8 cellular contexts compared by ENCODE assay signal in the genomic region with DNA sequence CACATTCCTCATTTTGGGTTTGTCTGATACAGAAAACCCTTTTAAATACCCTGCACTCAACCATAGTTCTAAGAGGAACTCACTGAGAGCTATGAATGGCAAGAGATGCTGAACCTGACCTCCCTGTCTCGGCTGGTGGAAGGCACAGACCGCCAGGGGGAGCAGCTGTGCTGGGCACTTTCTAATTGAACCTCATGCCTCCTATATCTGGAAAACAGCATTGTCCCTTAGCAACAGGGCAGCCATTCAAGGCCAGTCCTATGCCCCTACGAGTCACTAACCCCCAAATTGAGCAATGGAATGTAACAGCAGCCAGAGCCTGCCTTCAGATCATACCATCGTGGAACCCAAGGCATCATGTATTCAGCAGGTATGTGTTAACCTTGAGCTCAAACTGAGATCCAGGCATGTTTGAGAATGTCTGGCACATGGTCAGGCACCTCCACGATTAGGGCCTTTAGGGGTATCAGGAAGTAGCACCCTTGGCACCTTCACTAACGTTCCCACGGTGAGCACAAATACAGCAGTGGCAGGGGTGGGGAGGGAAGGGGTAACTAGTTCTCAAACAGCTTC. TPM values are rescaled to one million over a fixed set of nuclear protein-coding genes. Genes with fewer than 3 reads are reported as not detected.
DNase-seq lines count a peak whose midpoint lies in the region; ATAC-seq, FAIRE-seq and TF ChIP-seq lines count a peak whose summit lies in the region.

No MANE protein-coding gene starts in this region.

- no peak overlapping the region for H2AFZ ChIP-seq in H1 (ENCODE audit: low read length)

- no peaks in the 10 kb centered on the region for H3K9me3 ChIP-seq in H1 (ENCODE audit: insufficient read depth in 2 of 2, low read depth in 1 of 2, low read length in 1 of 2)

- H2BK120ac ChIP-seq in H1 (replicated peaks; ENCODE audit: low read depth, low read length), result no peak overlapping the region

- DNase-seq in NCI-H2171 treated with DMSO at 0.1 percent for 48 hours (lab: John Stamatoyannopoulos, UW) (peak; percentile 29), NCI-H2171 (lab: John Stamatoyannopoulos, UW) (no peak), NCI-H748 (lab: John Stamatoyannopoulos, UW; ENCODE audit: unreplicated experiment) (peak; percentile 73), H1 (ENCODE audit: low read depth in 1 of 2, low spot score in 2 of 2) (peak; percentile 19 to 70), myocyte (ENCODE audit: low read depth) (peak; percentile 66), stromal cell of bone marrow (ENCODE audit: low read depth) (peak; percentile 37)
- DNase-seq in activated CD4-positive, alpha-beta memory T cell treated with anti-CD3 and anti-CD28 coated beads for 36 hours, result peak; percentile 67

- H3K18ac ChIP-seq in H1 (ENCODE audit: extremely low read depth, low read length), result no peak overlapping the region

- H3K27ac ChIP-seq in H1 (ENCODE audit: low read depth, low read length), result no peak overlapping the region

- H4K8ac ChIP-seq in H1 (ENCODE audit: extremely low read depth, insufficient read depth, low read length), result no peak overlapping the region

- H3K4ac ChIP-seq in H1 (replicated peaks; ENCODE audit: insufficient read length, low read depth, low read length), result no peak overlapping the region

- H3K36me3 Mint-ChIP-seq in activated CD4-positive, alpha-beta memory T cell treated with anti-CD3 and anti-CD28 coated beads for 36 hours, result peaks cover 2% of the 10 kb centered on the region

- TF ChIP-seq RAD21 in H1 (IDR thresholded peaks at IDR 0.05 in 1 of 2, conservative IDR thresholded peaks at IDR 0.05 in 1 of 2; ENCODE audit: low read depth in 2 of 2, low read length in 2 of 2), result peak; percentile 52 to 55

- no peak overlapping the region for H2BK5ac ChIP-seq in H1 (ENCODE audit: low read depth, low read length)

- 0 out of 2 replicates have a peak overlapping the region, but pooled peaks have one; percentile 77 for H2AK5ac ChIP-seq in H1 (ENCODE audit: low read depth, low read length)

- ATAC-seq in HG03280 (IDR thresholded peaks at IDR 0.05; ENCODE audit: unreplicated experiment), result peak; percentile 61

- no peaks in the 10 kb centered on the region for H3K9me3 Mint-ChIP-seq in activated CD4-positive, alpha-beta memory T cell treated with anti-CD3 and anti-CD28 coated beads for 36 hours

- H3K27me3 ChIP-seq in H1 (replicated peaks in 1 of 4; ENCODE audit: control insufficient read depth in 3 of 4, extremely low read depth in 1 of 4, insufficient read depth in 3 of 4, low read length in 3 of 4), result no peaks in the 10 kb centered on the region

- H3K14ac ChIP-seq in H1 (ENCODE audit: insufficient read length), result no peak overlapping the region

- H3K4me2 ChIP-seq in H1 (ENCODE audit: insufficient read depth in 1 of 2, low read depth in 2 of 2, low read length in 2 of 2), result no peak overlapping the region

- TF ChIP-seq CTCF in H1 (IDR thresholded peaks at IDR 0.05; ENCODE audit: control extremely low read depth in 1 of 3, insufficient read depth in 1 of 3, low read depth in 1 of 3, low read length in 3 of 3), result peak; percentile 69 to 76 (median 76)

- H2BK12ac ChIP-seq in H1 (ENCODE audit: low read depth, low read length), result no peak overlapping the region

- peaks cover 3% of the 10 kb centered on the region; the same call in 1 of the 2 replicates for H3K23me2 ChIP-seq in H1 (ENCODE audit: low read depth, low read length)

- no peak overlapping the region for H4K91ac ChIP-seq in H1 (replicated peaks; ENCODE audit: insufficient read length, low read length)

- no peak overlapping the region; a peak in 1 of 7 replicates for H3K9ac ChIP-seq in H1 (replicated peaks in 1 of 4; ENCODE audit: extremely low read depth in 1 of 4, low read depth in 3 of 4, low read length in 3 of 4)

- CTCF ChIA-PET in activated CD4-positive, alpha-beta memory T cell treated with anti-CD3 and anti-CD28 coated beads for 36 hours (lab: Charles Lee), result interaction anchor here (1.1 to 3.1 kb wide), 10 partner anchors 9 to 1910 kb away, joined by 3 to 41 read pairs (median 4); partner anchors contain the start of gene CLCN5
- CTCF ChIA-PET in H1 (lab: Charles Lee; ENCODE audit: partially characterized antibody), result interaction anchor here (0.8 to 2.6 kb wide), 17 partner anchors 10 to 321 kb away, joined by 3 to 18 read pairs (median 4); no protein-coding TSS in a partner anchor

- H2BK15ac ChIP-seq in H1 (ENCODE audit: low read length), result no peak overlapping the region

- POLR2A ChIA-PET in activated CD4-positive, alpha-beta memory T cell treated with anti-CD3 and anti-CD28 coated beads for 36 hours (lab: Charles Lee), result no interaction called here
- POLR2A ChIA-PET in H1 (lab: Charles Lee; ENCODE audit: partially characterized antibody), result no interaction called here

- H3K36me3 ChIP-seq in H1 (ENCODE audit: control insufficient read depth in 2 of 4, insufficient read depth in 4 of 4, low read length in 3 of 4), result no peaks in the 10 kb centered on the region

- H3K4me3 ChIP-seq in H1 (ENCODE audit: extremely low read depth in 1 of 4, insufficient read depth in 2 of 4, low read depth in 3 of 4, low read length in 4 of 4), result no peak overlapping the region

- H3K27ac Mint-ChIP-seq in activated CD4-positive, alpha-beta memory T cell treated with anti-CD3 and anti-CD28 coated beads for 36 hours, result no peak overlapping the region

- peaks cover 23% of the 10 kb centered on the region for H3K4me1 Mint-ChIP-seq in activated CD4-positive, alpha-beta memory T cell treated with anti-CD3 and anti-CD28 coated beads for 36 hours (ENCODE audit: low read depth)

- no peak overlapping the region for H3K56ac ChIP-seq in H1 (replicated peaks; ENCODE audit: insufficient read length, low read depth, low read length)

- H3K23ac ChIP-seq in H1 (ENCODE audit: insufficient read length), result no peak overlapping the region

- peaks cover 0 to 5% (median 3%) of the 10 kb centered on the region in 4 experiments; a peak in 3 of 7 replicates for H3K4me1 ChIP-seq in H1 (replicated peaks in 1 of 4; ENCODE audit: control insufficient read depth in 3 of 4, insufficient read depth in 4 of 4, low read length in 3 of 4)

- FAIRE-seq in H1 (lab: Jason Lieb, UNC), result peak; percentile 62

- no peak overlapping the region for H4K5ac ChIP-seq in H1 (ENCODE audit: insufficient read length, low read depth, low read length)

- H3K27me3 Mint-ChIP-seq in activated CD4-positive, alpha-beta memory T cell treated with anti-CD3 and anti-CD28 coated beads for 36 hours, result no peaks in the 10 kb centered on the region

- TF ChIP-seq EP300 in H1 (IDR thresholded peaks at IDR 0.05; ENCODE audit: borderline replicate concordance in 1 of 2, low read depth in 2 of 2, low read length in 2 of 2), result no peak

- H3K4me3 Mint-ChIP-seq in activated CD4-positive, alpha-beta memory T cell treated with anti-CD3 and anti-CD28 coated beads for 36 hours, result no peak overlapping the region

- H3K79me1 ChIP-seq in H1 (ENCODE audit: low read depth, low read length), result no peaks in the 10 kb centered on the region

- intact Hi-C loops in activated CD4-positive, alpha-beta memory T cell treated with anti-CD3 and anti-CD28 coated beads for 36 hours (cut with micrococcal nuclease), result no loop called here

- no peaks in the 10 kb centered on the region for H4K20me1 ChIP-seq in H1 (replicated peaks in 1 of 2; ENCODE audit: control insufficient read depth in 1 of 2, insufficient read depth in 2 of 2, low read length in 2 of 2)

- H2BK20ac ChIP-seq in H1 (ENCODE audit: low read length), result no peak overlapping the region

- no peak for TF ChIP-seq POLR2A in H1 (IDR thresholded peaks at IDR 0.05; ENCODE audit: control extremely low read depth in 1 of 2, low read depth in 2 of 2, low read length in 2 of 2)

- 58% methylated on average over 7 of the region's 7 CpGs; no CpG with 5 or more reads in 1 of the 2 experiments for WGBS in H1 (ENCODE audit: extremely low coverage in 1 of 2, insufficient coverage in 1 of 2, insufficient read length in 1 of 2, insufficient replicate concordance in 2 of 2, low coverage in 1 of 2, low lambda C conversion rate in 2 of 2, missing lambda C conversion rate in 1 of 2), 2 experiments

- 0 out of 4 replicates have a peak, but pooled peaks cover 0 to 2% of the 10 kb centered on the region in 2 experiments for H3K79me2 ChIP-seq in H1 (ENCODE audit: control insufficient read depth in 1 of 2, insufficient read depth in 2 of 2, low read length in 2 of 2)

RNA-seq across cellular contexts. Expression of gene USP27X, which starts 5.1 kb away (rescaled TPM):
- total RNA-seq in activated CD4-positive, alpha-beta memory T cell treated with anti-CD3 and anti-CD28 coated beads for 36 hours, result 1 to 10 TPM; 2.0 TPM
- total RNA-seq in H1 (2021; fragmentation: NEBNext Ultra II Directional; extraction: Animal tissue kit (Norgen Biotek cat#: 25700)), result 4.7 and 5.7 TPM in 2 replicates
- polyA plus RNA-seq in H1 (2011; rRNA removed), result 3.8 TPM in 2 replicates
- 4.3 TPM for polyA plus RNA-seq in H1 (2011; cell fraction: cytosol; rRNA removed)
- 4.9 TPM for polyA plus RNA-seq in H1 (2011; cell fraction: nucleus; rRNA removed)
- polyA plus RNA-seq in H1 (2012, experiment 1 of 2), result 5.1 to 6.3 TPM (median 5.6 TPM) in 4 replicates
- polyA plus RNA-seq in H1 (2012, experiment 2 of 2), result 1.0 TPM
- 3.9 TPM for polyA plus RNA-seq in H1 (2013, experiment 1 of 2)
- polyA plus RNA-seq in H1 (2013, experiment 2 of 2), result 4.1 TPM
- 10.8 and 11.8 TPM in 2 replicates for polyA minus RNA-seq in H1 (2011; rRNA and poly(A)+ RNA removed)
- polyA minus RNA-seq in H1 (2011; cell fraction: cytosol; rRNA and poly(A)+ RNA removed), result 3.9 TPM
- 6.8 TPM for polyA minus RNA-seq in H1 (2011; cell fraction: nucleus; rRNA and poly(A)+ RNA removed)
- total RNA-seq in myocyte, result 0.99 and 1.4 TPM in 2 replicates
- polyA plus RNA-seq in myocyte (2012), result 2.4 TPM

RNA-seq across cellular contexts. Expression of gene CLCN5, which starts 38.0 kb away (rescaled TPM):
- total RNA-seq in activated CD4-positive, alpha-beta memory T cell treated with anti-CD3 and anti-CD28 coated beads for 36 hours, result 1 to 10 TPM; 2.5 to 2.9 TPM
- total RNA-seq in H1 (2021; fragmentation: NEBNext Ultra II Directional; extraction: Animal tissue kit (Norgen Biotek cat#: 25700)), result 9.7 and 10.8 TPM in 2 replicates
- polyA plus RNA-seq in H1 (2011; rRNA removed), result 4.2 and 4.4 TPM in 2 replicates
- 4.9 TPM for polyA plus RNA-seq in H1 (2011; cell fraction: cytosol; rRNA removed)
- polyA plus RNA-seq in H1 (2011; cell fraction: nucleus; rRNA removed), result 9.2 TPM
- polyA plus RNA-seq in H1 (2012, experiment 1 of 2), result 3.9 to 6.4 TPM (median 4.6 TPM) in 4 replicates
- 0.31 TPM for polyA plus RNA-seq in H1 (2012, experiment 2 of 2)
- polyA plus RNA-seq in H1 (2013, experiment 1 of 2), result 7.6 TPM
- 7.3 TPM for polyA plus RNA-seq in H1 (2013, experiment 2 of 2)
- polyA minus RNA-seq in H1 (2011; rRNA and poly(A)+ RNA removed), result 25.7 and 35.1 TPM in 2 replicates
- 11.5 TPM for polyA minus RNA-seq in H1 (2011; cell fraction: cytosol; rRNA and poly(A)+ RNA removed)
- polyA minus RNA-seq in H1 (2011; cell fraction: nucleus; rRNA and poly(A)+ RNA removed), result 13.8 TPM
- total RNA-seq in myocyte, result 41.9 and 55.1 TPM in 2 replicates
- polyA plus RNA-seq in myocyte (2012), result 7.4 TPM

RNA-seq across cellular contexts. Expression of gene PAGE4, which starts 55.3 kb away (rescaled TPM):
- total RNA-seq in activated CD4-positive, alpha-beta memory T cell treated with anti-CD3 and anti-CD28 coated beads for 36 hours, result not detected
- total RNA-seq in H1 (2021; fragmentation: NEBNext Ultra II Directional; extraction: Animal tissue kit (Norgen Biotek cat#: 25700)), result not detected in 2 replicates
- polyA plus RNA-seq in H1 (2011; rRNA removed), result 0.50 and 0.53 TPM in 2 replicates
- 0.71 TPM for polyA plus RNA-seq in H1 (2011; cell fraction: cytosol; rRNA removed)
- not detected for polyA plus RNA-seq in H1 (2011; cell fraction: nucleus; rRNA removed)
- polyA plus RNA-seq in H1 (2012, experiment 1 of 2), result 0.56 to 0.80 TPM (median 0.60 TPM) in 3 of 4 replicates, not detected in the other
- polyA plus RNA-seq in H1 (2012, experiment 2 of 2), result not detected
- polyA plus RNA-seq in H1 (2013, experiment 1 of 2), result 1.5 TPM
- polyA plus RNA-seq in H1 (2013, experiment 2 of 2), result 1.9 TPM
- polyA minus RNA-seq in H1 (2011; rRNA and poly(A)+ RNA removed), result 1.2 TPM in 1 of 2 replicates, not detected in the other
- polyA minus RNA-seq in H1 (2011; cell fraction: cytosol; rRNA and poly(A)+ RNA removed), result not detected
- not detected for polyA minus RNA-seq in H1 (2011; cell fraction: nucleus; rRNA and poly(A)+ RNA removed)
- not detected in 2 replicates for total RNA-seq in myocyte
- polyA plus RNA-seq in myocyte (2012), result not detected
